In genomic region chr19:40342644-40343311, GRCh38 we compare ENCODE assay signal across 1 cellular context.
TF ChIP-seq lines count a peak whose summit lies in the region.

No MANE protein-coding gene starts in this region.

TF ChIP-seq in HepG2, 621 proteins besides CTCF, POLR2A, EP300 and RAD21:
- TF ChIP-seq ZNF678 (CRISPR knock-in tag; IDR thresholded peaks at IDR 0.05) (no peak), MIER2 (CRISPR knock-in tag; IDR thresholded peaks at IDR 0.05) (no peak), ZNF577 (CRISPR knock-in tag; IDR thresholded peaks at IDR 0.05; ENCODE audit: borderline replicate concordance, low read depth) (no peak), ZNF746 (CRISPR knock-in tag; IDR thresholded peaks at IDR 0.05) (no peak), PRMT3 (CRISPR knock-in tag; IDR thresholded peaks at IDR 0.05; ENCODE audit: borderline replicate concordance, low read depth) (no peak), RORA (CRISPR knock-in tag; IDR thresholded peaks at IDR 0.05) (no peak), LRRFIP1 (CRISPR knock-in tag; conservative IDR thresholded peaks at IDR 0.05) (no peak), ZNF501 (CRISPR knock-in tag; IDR thresholded peaks at IDR 0.05) (no peak), RARA (CRISPR knock-in tag; IDR thresholded peaks at IDR 0.05) (no peak), HES4 (CRISPR knock-in tag; IDR thresholded peaks at IDR 0.05; ENCODE audit: borderline replicate concordance) (no peak), NCOA5 (CRISPR knock-in tag; IDR thresholded peaks at IDR 0.05) (no peak)
- TF ChIP-seq, protein P1, sequence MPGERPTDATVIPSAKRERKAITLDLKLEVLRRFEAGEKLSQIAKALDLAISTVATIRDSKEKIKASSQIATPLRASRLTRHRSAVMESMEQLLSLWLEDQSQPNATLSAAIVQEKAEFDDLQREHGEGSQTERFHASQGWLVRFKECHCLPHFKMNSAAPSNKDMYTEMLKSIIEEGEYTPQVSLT (CRISPR knock-in tag; IDR thresholded peaks at IDR 0.05; ENCODE audit: borderline replicate concordance, low read depth) = no peak
- TF ChIP-seq, protein P2, sequence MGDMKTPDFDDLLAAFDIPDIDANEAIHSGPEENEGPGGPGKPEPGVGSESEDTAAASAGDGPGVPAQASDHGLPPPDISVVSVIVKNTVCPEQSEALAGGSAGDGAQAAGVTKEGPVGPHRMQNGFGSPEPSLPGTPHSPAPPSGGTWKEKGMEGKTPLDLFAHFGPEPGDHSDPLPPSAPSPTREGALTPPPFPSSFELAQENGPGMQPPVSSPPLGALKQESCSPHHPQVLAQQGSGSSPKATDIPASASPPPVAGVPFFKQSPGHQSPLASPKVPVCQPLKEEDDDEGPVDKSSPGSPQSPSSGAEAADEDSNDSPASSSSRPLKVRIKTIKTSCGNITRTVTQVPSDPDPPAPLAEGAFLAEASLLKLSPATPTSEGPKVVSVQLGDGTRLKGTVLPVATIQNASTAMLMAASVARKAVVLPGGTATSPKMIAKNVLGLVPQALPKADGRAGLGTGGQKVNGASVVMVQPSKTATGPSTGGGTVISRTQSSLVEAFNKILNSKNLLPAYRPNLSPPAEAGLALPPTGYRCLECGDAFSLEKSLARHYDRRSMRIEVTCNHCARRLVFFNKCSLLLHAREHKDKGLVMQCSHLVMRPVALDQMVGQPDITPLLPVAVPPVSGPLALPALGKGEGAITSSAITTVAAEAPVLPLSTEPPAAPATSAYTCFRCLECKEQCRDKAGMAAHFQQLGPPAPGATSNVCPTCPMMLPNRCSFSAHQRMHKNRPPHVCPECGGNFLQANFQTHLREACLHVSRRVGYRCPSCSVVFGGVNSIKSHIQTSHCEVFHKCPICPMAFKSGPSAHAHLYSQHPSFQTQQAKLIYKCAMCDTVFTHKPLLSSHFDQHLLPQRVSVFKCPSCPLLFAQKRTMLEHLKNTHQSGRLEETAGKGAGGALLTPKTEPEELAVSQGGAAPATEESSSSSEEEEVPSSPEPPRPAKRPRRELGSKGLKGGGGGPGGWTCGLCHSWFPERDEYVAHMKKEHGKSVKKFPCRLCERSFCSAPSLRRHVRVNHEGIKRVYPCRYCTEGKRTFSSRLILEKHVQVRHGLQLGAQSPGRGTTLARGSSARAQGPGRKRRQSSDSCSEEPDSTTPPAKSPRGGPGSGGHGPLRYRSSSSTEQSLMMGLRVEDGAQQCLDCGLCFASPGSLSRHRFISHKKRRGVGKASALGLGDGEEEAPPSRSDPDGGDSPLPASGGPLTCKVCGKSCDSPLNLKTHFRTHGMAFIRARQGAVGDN (CRISPR knock-in tag; IDR thresholded peaks at IDR 0.05) = no peak
- TF ChIP-seq, protein P3, sequence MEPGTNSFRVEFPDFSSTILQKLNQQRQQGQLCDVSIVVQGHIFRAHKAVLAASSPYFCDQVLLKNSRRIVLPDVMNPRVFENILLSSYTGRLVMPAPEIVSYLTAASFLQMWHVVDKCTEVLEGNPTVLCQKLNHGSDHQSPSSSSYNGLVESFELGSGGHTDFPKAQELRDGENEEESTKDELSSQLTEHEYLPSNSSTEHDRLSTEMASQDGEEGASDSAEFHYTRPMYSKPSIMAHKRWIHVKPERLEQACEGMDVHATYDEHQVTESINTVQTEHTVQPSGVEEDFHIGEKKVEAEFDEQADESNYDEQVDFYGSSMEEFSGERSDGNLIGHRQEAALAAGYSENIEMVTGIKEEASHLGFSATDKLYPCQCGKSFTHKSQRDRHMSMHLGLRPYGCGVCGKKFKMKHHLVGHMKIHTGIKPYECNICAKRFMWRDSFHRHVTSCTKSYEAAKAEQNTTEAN (CRISPR knock-in tag; conservative IDR thresholded peaks at IDR 0.05) = no peak
- TF ChIP-seq, protein P4, sequence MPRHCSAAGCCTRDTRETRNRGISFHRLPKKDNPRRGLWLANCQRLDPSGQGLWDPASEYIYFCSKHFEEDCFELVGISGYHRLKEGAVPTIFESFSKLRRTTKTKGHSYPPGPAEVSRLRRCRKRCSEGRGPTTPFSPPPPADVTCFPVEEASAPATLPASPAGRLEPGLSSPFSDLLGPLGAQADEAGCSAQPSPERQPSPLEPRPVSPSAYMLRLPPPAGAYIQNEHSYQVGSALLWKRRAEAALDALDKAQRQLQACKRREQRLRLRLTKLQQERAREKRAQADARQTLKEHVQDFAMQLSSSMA (CRISPR knock-in tag; IDR thresholded peaks at IDR 0.05) = no peak
